2 cellular contexts compared by ENCODE assay signal in genomic region chr2:234537929-234538328, GRCh38.
TF ChIP-seq lines count a peak whose summit lies in the region.

No MANE protein-coding gene starts in this region.

TF ChIP-seq in HepG2, 621 proteins besides CTCF, POLR2A, EP300 and RAD21:
- TF ChIP-seq MAFK (conservative IDR thresholded peaks at IDR 0.05 in 1 of 2, IDR thresholded peaks at IDR 0.05 in 1 of 2; ENCODE audit: low read length in 2 of 2) (no peak), RBAK (CRISPR knock-in tag; IDR thresholded peaks at IDR 0.05) (peak; percentile 89), PAF1 (CRISPR knock-in tag; IDR thresholded peaks at IDR 0.05) (no peak)

TF ChIP-seq in HEK293, 187 proteins besides CTCF, POLR2A, EP300 and RAD21:
- TF ChIP-seq ZNF830 (tag by site-specific recombination; IDR thresholded peaks at IDR 0.05; ENCODE audit: low read depth), result no peak
- TF ChIP-seq RBAK (tag by site-specific recombination; IDR thresholded peaks at IDR 0.05), result peak; percentile 81
